Comparison of ENCODE assay signal across 1 cellular context in the genomic region with DNA sequence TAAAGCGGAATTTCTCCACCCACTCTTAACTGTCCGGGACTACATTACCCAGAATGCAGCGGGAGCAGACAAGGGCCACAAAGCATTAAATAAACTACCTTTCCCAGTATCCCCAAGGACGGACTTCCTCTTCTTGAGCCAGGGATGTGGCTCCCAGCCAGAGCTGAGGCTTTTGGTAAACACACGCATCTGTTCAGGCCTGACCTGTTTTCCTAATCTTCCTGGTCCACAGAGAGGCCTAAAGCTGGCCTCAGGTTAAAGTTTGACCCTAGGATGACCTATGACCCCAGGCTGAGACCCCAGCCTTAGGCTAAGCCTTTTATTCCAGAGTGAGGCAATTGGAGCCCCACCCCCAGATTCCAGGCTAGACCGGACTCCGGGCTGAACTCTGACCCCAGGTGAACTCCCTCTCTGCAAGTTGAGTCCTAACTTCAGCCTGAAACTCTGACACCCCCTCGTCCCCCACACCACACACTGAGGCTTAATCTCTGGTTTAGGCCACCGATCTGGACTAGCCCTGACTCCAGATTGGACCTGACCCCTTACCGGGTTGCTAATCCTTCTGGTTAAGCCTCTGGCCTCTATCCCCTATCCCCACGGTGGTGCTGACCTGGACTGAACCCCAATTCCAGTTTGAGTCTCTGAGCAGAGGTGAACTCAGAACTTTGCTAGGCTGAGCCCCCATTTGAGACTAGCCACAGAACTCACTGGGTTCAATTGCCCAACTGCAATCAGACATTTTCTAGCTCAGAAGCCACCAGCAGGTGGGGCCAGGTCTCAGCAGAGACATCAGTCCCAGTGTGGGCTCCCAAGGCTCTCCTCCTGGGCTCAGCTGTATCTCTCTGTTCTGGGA.
TF ChIP-seq lines count a peak whose summit lies in the region.

No MANE protein-coding gene starts in this region.

TF ChIP-seq in HEK293, 187 proteins besides CTCF, POLR2A, EP300 and RAD21 (continued from another document and continues in another):
- TF ChIP-seq ZSCAN23 (tag by site-specific recombination; IDR thresholded peaks at IDR 0.05) (0 out of 2 replicates have a peak, but pooled peaks have one; percentile 19), TRIM28 (IDR thresholded peaks at IDR 0.05; ENCODE audit: borderline replicate concordance, low read length) (no peak), ZNF473 (tag by site-specific recombination; IDR thresholded peaks at IDR 0.05) (no peak), ZSCAN30 (tag by site-specific recombination; IDR thresholded peaks at IDR 0.05) (no peak; the same call in 1 of the 2 replicates), ZNF610 (tag by site-specific recombination; IDR thresholded peaks at IDR 0.05; ENCODE audit: borderline replicate concordance) (no peak), KLF7 (tag by site-specific recombination; IDR thresholded peaks at IDR 0.05; ENCODE audit: borderline replicate concordance) (no peak; the same call in 1 of the 2 replicates), ZSCAN16 (tag by site-specific recombination; IDR thresholded peaks at IDR 0.05) (no peak), ZNF843 (tag by site-specific recombination; IDR thresholded peaks at IDR 0.05) (peak; percentile 18; the same call in 1 of the 2 replicates), ZNF16 (tag by site-specific recombination; IDR thresholded peaks at IDR 0.05; ENCODE audit: low read depth) (no peak), ZNF132 (tag by site-specific recombination; IDR thresholded peaks at IDR 0.05; ENCODE audit: borderline replicate concordance) (no peak), ZNF114 (tag by site-specific recombination; IDR thresholded peaks at IDR 0.05) (no peak), ZNF140 (tag by site-specific recombination; IDR thresholded peaks at IDR 0.05) (no peak), ZNF174 (tag by site-specific recombination; IDR thresholded peaks at IDR 0.05) (no peak), KLF16 (tag by site-specific recombination; IDR thresholded peaks at IDR 0.05) (no peak), KLF9 (tag by site-specific recombination; IDR thresholded peaks at IDR 0.05; ENCODE audit: low read depth) (no peak), ZNF24 (tag by site-specific recombination; IDR thresholded peaks at IDR 0.05) (no peak), MZF1 (tag by site-specific recombination; IDR thresholded peaks at IDR 0.05; ENCODE audit: borderline replicate concordance) (no peak), RBAK (tag by site-specific recombination; IDR thresholded peaks at IDR 0.05) (no peak), ZNF658 (tag by site-specific recombination; IDR thresholded peaks at IDR 0.05) (no peak), TCF7L2 (IDR thresholded peaks at IDR 0.05; ENCODE audit: borderline replicate concordance, low read depth, low read length) (no peak), ZNF433 (tag by site-specific recombination; IDR thresholded peaks at IDR 0.05; ENCODE audit: low read depth) (no peak), HOXD13 (CRISPR knock-in tag; IDR thresholded peaks at IDR 0.05; ENCODE audit: borderline replicate concordance) (no peak), ZNF138 (tag by site-specific recombination; IDR thresholded peaks at IDR 0.05; ENCODE audit: borderline replicate concordance) (no peak), ZNF223 (tag by site-specific recombination; IDR thresholded peaks at IDR 0.05) (no peak), ZXDB (tag by site-specific recombination; IDR thresholded peaks at IDR 0.05) (no peak), ZNF501 (tag by site-specific recombination; IDR thresholded peaks at IDR 0.05) (no peak), ZNF777 (tag by site-specific recombination; IDR thresholded peaks at IDR 0.05; ENCODE audit: borderline replicate concordance) (no peak), ZNF626 (tag by site-specific recombination; IDR thresholded peaks at IDR 0.05) (no peak), ZNF571 (tag by site-specific recombination; IDR thresholded peaks at IDR 0.05) (no peak), ZNF211 (tag by site-specific recombination; IDR thresholded peaks at IDR 0.05; ENCODE audit: low read depth) (0 out of 2 replicates have a peak, but pooled peaks have one; percentile 15), ZNF510 (tag by site-specific recombination; IDR thresholded peaks at IDR 0.05; ENCODE audit: insufficient replicate concordance) (no peak), ZNF175 (tag by site-specific recombination; IDR thresholded peaks at IDR 0.05) (no peak), HOXC10 (CRISPR knock-in tag; IDR thresholded peaks at IDR 0.05) (no peak), KLF1 (tag by site-specific recombination; IDR thresholded peaks at IDR 0.05) (no peak), ZNF366 (tag by site-specific recombination; conservative IDR thresholded peaks at IDR 0.05) (no peak), ZNF660 (tag by site-specific recombination; IDR thresholded peaks at IDR 0.05) (0 out of 2 replicates have a peak, but pooled peaks have one; percentile 9), ZNF133 (tag by site-specific recombination; IDR thresholded peaks at IDR 0.05) (no peak), ZNF112 (tag by site-specific recombination; IDR thresholded peaks at IDR 0.05) (no peak), ZNF324 (tag by site-specific recombination; IDR thresholded peaks at IDR 0.05) (no peak)
- TF ChIP-seq, protein P1, sequence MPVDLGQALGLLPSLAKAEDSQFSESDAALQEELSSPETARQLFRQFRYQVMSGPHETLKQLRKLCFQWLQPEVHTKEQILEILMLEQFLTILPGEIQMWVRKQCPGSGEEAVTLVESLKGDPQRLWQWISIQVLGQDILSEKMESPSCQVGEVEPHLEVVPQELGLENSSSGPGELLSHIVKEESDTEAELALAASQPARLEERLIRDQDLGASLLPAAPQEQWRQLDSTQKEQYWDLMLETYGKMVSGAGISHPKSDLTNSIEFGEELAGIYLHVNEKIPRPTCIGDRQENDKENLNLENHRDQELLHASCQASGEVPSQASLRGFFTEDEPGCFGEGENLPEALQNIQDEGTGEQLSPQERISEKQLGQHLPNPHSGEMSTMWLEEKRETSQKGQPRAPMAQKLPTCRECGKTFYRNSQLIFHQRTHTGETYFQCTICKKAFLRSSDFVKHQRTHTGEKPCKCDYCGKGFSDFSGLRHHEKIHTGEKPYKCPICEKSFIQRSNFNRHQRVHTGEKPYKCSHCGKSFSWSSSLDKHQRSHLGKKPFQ (tag by site-specific recombination; IDR thresholded peaks at IDR 0.05), result no peak
- TF ChIP-seq, protein P2, sequence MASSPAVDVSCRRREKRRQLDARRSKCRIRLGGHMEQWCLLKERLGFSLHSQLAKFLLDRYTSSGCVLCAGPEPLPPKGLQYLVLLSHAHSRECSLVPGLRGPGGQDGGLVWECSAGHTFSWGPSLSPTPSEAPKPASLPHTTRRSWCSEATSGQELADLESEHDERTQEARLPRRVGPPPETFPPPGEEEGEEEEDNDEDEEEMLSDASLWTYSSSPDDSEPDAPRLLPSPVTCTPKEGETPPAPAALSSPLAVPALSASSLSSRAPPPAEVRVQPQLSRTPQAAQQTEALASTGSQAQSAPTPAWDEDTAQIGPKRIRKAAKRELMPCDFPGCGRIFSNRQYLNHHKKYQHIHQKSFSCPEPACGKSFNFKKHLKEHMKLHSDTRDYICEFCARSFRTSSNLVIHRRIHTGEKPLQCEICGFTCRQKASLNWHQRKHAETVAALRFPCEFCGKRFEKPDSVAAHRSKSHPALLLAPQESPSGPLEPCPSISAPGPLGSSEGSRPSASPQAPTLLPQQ (tag by site-specific recombination; IDR thresholded peaks at IDR 0.05), result no peak; the same call in 1 of the 2 replicates
- TF ChIP-seq, protein P3, sequence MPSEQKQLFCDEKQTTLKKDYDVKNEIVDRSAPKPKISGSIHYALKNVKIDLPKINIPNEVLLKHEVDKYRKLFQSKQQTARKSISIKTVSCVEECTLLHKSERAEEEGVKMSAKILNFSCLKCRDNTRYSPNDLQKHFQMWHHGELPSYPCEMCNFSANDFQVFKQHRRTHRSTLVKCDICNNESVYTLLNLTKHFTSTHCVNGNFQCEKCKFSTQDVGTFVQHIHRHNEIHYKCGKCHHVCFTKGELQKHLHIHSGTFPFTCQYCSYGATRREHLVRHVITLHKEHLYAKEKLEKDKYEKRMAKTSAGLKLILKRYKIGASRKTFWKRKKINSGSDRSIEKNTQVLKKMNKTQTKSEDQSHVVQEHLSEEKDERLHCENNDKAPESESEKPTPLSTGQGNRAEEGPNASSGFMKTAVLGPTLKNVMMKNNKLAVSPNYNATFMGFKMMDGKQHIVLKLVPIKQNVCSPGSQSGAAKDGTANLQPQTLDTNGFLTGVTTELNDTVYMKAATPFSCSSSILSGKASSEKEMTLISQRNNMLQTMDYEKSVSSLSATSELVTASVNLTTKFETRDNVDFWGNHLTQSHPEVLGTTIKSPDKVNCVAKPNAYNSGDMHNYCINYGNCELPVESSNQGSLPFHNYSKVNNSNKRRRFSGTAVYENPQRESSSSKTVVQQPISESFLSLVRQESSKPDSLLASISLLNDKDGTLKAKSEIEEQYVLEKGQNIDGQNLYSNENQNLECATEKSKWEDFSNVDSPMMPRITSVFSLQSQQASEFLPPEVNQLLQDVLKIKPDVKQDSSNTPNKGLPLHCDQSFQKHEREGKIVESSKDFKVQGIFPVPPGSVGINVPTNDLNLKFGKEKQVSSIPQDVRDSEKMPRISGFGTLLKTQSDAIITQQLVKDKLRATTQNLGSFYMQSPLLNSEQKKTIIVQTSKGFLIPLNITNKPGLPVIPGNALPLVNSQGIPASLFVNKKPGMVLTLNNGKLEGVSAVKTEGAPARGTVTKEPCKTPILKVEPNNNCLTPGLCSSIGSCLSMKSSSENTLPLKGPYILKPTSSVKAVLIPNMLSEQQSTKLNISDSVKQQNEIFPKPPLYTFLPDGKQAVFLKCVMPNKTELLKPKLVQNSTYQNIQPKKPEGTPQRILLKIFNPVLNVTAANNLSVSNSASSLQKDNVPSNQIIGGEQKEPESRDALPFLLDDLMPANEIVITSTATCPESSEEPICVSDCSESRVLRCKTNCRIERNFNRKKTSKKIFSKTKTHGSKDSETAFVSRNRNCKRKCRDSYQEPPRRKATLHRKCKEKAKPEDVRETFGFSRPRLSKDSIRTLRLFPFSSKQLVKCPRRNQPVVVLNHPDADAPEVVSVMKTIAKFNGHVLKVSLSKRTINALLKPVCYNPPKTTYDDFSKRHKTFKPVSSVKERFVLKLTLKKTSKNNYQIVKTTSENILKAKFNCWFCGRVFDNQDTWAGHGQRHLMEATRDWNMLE (tag by site-specific recombination; conservative IDR thresholded peaks at IDR 0.05; ENCODE audit: low read depth), result 0 out of 2 replicates have a peak, but pooled peaks have one; percentile 28
- TF ChIP-seq, protein P4, sequence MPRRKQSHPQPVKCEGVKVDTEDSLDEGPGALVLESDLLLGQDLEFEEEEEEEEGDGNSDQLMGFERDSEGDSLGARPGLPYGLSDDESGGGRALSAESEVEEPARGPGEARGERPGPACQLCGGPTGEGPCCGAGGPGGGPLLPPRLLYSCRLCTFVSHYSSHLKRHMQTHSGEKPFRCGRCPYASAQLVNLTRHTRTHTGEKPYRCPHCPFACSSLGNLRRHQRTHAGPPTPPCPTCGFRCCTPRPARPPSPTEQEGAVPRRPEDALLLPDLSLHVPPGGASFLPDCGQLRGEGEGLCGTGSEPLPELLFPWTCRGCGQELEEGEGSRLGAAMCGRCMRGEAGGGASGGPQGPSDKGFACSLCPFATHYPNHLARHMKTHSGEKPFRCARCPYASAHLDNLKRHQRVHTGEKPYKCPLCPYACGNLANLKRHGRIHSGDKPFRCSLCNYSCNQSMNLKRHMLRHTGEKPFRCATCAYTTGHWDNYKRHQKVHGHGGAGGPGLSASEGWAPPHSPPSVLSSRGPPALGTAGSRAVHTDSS (tag by site-specific recombination; IDR thresholded peaks at IDR 0.05), result no peak
- TF ChIP-seq, protein P5, sequence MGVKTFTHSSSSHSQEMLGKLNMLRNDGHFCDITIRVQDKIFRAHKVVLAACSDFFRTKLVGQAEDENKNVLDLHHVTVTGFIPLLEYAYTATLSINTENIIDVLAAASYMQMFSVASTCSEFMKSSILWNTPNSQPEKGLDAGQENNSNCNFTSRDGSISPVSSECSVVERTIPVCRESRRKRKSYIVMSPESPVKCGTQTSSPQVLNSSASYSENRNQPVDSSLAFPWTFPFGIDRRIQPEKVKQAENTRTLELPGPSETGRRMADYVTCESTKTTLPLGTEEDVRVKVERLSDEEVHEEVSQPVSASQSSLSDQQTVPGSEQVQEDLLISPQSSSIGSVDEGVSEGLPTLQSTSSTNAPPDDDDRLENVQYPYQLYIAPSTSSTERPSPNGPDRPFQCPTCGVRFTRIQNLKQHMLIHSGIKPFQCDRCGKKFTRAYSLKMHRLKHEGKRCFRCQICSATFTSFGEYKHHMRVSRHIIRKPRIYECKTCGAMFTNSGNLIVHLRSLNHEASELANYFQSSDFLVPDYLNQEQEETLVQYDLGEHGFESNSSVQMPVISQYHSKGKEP (tag by site-specific recombination; IDR thresholded peaks at IDR 0.05), result 0 out of 2 replicates have a peak, but pooled peaks have one; percentile 28
- TF ChIP-seq, protein P6, sequence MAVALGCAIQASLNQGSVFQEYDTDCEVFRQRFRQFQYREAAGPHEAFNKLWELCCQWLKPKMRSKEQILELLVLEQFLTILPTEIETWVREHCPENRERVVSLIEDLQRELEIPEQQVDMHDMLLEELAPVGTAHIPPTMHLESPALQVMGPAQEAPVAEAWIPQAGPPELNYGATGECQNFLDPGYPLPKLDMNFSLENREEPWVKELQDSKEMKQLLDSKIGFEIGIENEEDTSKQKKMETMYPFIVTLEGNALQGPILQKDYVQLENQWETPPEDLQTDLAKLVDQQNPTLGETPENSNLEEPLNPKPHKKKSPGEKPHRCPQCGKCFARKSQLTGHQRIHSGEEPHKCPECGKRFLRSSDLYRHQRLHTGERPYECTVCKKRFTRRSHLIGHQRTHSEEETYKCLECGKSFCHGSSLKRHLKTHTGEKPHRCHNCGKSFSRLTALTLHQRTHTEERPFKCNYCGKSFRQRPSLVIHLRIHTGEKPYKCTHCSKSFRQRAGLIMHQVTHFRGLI (tag by site-specific recombination; IDR thresholded peaks at IDR 0.05), result no peak; the same call in 1 of the 2 replicates
- TF ChIP-seq, protein P7, sequence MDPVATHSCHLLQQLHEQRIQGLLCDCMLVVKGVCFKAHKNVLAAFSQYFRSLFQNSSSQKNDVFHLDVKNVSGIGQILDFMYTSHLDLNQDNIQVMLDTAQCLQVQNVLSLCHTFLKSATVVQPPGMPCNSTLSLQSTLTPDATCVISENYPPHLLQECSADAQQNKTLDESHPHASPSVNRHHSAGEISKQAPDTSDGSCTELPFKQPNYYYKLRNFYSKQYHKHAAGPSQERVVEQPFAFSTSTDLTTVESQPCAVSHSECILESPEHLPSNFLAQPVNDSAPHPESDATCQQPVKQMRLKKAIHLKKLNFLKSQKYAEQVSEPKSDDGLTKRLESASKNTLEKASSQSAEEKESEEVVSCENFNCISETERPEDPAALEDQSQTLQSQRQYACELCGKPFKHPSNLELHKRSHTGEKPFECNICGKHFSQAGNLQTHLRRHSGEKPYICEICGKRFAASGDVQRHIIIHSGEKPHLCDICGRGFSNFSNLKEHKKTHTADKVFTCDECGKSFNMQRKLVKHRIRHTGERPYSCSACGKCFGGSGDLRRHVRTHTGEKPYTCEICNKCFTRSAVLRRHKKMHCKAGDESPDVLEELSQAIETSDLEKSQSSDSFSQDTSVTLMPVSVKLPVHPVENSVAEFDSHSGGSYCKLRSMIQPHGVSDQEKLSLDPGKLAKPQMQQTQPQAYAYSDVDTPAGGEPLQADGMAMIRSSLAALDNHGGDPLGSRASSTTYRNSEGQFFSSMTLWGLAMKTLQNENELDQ (tag by site-specific recombination; IDR thresholded peaks at IDR 0.05; ENCODE audit: low read depth), result no peak
